ENCODE assay signal across 18 cellular contexts in genomic region chr22:30383061-30383460, GRCh38. TPM values are rescaled to one million over a fixed set of nuclear protein-coding genes. Genes with fewer than 3 reads are reported as not detected.
DNase-seq lines count a peak whose midpoint lies in the region; ATAC-seq and TF ChIP-seq lines count a peak whose summit lies in the region.
"Had no signal": no experiment of that assay in that cellular context is flagged by ENCODE, and none has a peak within 500 bp of the region (broad histone marks: within the 10 kb centered on the region; RNA-seq: fewer than 3 reads in every experiment).

No MANE protein-coding gene starts in this region.

- H2AFZ ChIP-seq in DND-41 (ENCODE audit: low read depth, low read length): no peak overlapping the region

- TF ChIP-seq CTCF in BE2C (IDR thresholded peaks at IDR 0.05; ENCODE audit: low read depth, low read length) (no peak), DND-41 (IDR thresholded peaks at IDR 0.05; ENCODE audit: borderline replicate concordance, extremely low read depth, low read length, poor library complexity, severe bottlenecking) (no peak), nephron progenitor cell (IDR thresholded peaks at IDR 0.05) (no peak)

- DNase-seq in BE2C (peak; percentile 3), DND-41 (no peak), nephron progenitor cell (no peak), activated gamma-delta T cell treated with Interleukin-2 at 50 U/mL for 16 hours (no peak), sciatic nerve (ENCODE audit: low spot score) (no peak)
- DNase-seq: 8988T; ACHN; Caco-2; Calu3; CD4-positive, alpha-beta T cell; CD8-positive, alpha-beta T cell; DMS79 treated with DMSO at 0.1 percent for 48 hours; EL; GDM1 had no signal

- peaks cover 5% of the 10 kb centered on the region for H3K9me3 Mint-ChIP-seq in nephron progenitor cell
- H3K9me3 Mint-ChIP-seq: CD4-positive, alpha-beta T cell; CD8-positive, alpha-beta T cell had no signal

- H3K36me3 Mint-ChIP-seq in nephron progenitor cell (ENCODE audit: low read depth): peaks cover 5% of the 10 kb centered on the region
- H3K36me3 Mint-ChIP-seq: CD8-positive, alpha-beta T cell had no signal

- no peaks in the 10 kb centered on the region for H3K9me3 ChIP-seq in BE2C
- H3K9me3 ChIP-seq in DND-41 (ENCODE audit: insufficient read depth, low read length, severe bottlenecking): no peaks in the 10 kb centered on the region
- H3K9me3 ChIP-seq: BLaER1 treated with 17β-estradiol and CSF1 and Interleukin-3, amounts not matched to agents 10 nM and 100 nM; Caco-2 had no signal

- peak overlapping the region; percentile 89 for H3K27ac ChIP-seq in DND-41 (ENCODE audit: low read length)
- H3K27ac ChIP-seq: BLaER1 treated with 17β-estradiol and CSF1 and Interleukin-3, amounts not matched to agents 10 nM and 100 nM; C4-2B had no signal

- peaks cover 14% of the 10 kb centered on the region for H3K4me1 Mint-ChIP-seq in nephron progenitor cell

- no peaks in the 10 kb centered on the region for H4K20me1 ChIP-seq in DND-41 (ENCODE audit: insufficient read depth, low read length)

- no peaks in the 10 kb centered on the region for H3K27me3 Mint-ChIP-seq in nephron progenitor cell (ENCODE audit: low read depth, poor library complexity)
- H3K27me3 Mint-ChIP-seq: CD4-positive, alpha-beta T cell had no signal

- H3K4me3 Mint-ChIP-seq in nephron progenitor cell: no peak overlapping the region
- H3K4me3 Mint-ChIP-seq: CD8-positive, alpha-beta T cell had no signal

- ATAC-seq in DND-41 (ENCODE audit: insufficient read depth, low read depth) (no peak), GM21786 (IDR thresholded peaks at IDR 0.05; ENCODE audit: unreplicated experiment) (no peak), sciatic nerve (no peak)
- ATAC-seq: CD8-positive, alpha-beta T cell; GM12878 had no signal

- H3K4me3 ChIP-seq in BE2C (ENCODE audit: low read depth, low read length) (no peak overlapping the region), DND-41 (ENCODE audit: low read depth in 1 of 2, low read length in 2 of 2) (0 out of 4 replicates have a peak overlapping the region, but pooled peaks of 1 of the 2 experiments have one; percentile 18)
- H3K4me3 ChIP-seq: BLaER1 treated with 17β-estradiol and CSF1 and Interleukin-3, amounts not matched to agents 10 nM and 100 nM; GM12878 had no signal

- peak overlapping the region; percentile 66 for H3K27ac Mint-ChIP-seq in nephron progenitor cell
- H3K27ac Mint-ChIP-seq: CD4-positive, alpha-beta T cell; CD8-positive, alpha-beta T cell had no signal

- intact Hi-C loops in sciatic nerve (cut with DNase I): no loop called here

- 0 out of 2 replicates have a peak overlapping the region, but pooled peaks have one; percentile 24 for H3K4me2 ChIP-seq in DND-41 (ENCODE audit: insufficient read depth, low read length)
- H3K4me2 ChIP-seq: BLaER1 treated with 17β-estradiol and CSF1 and Interleukin-3, amounts not matched to agents 10 nM and 100 nM had no signal

- H3K36me3 ChIP-seq in BE2C (no peaks in the 10 kb centered on the region), DND-41 (ENCODE audit: insufficient read depth, low read length) (peaks cover 37% of the 10 kb centered on the region)

- no peaks in the 10 kb centered on the region for H3K27me3 ChIP-seq in BE2C
- no peaks in the 10 kb centered on the region for H3K27me3 ChIP-seq in DND-41 (ENCODE audit: insufficient read depth, low read length, poor library complexity)
- H3K27me3 ChIP-seq: BLaER1 treated with 17β-estradiol and CSF1 and Interleukin-3, amounts not matched to agents 10 nM and 100 nM had no signal

- H3K4me1 ChIP-seq in BE2C (no peaks in the 10 kb centered on the region), DND-41 (ENCODE audit: insufficient read depth, low read length) (peaks cover 78% of the 10 kb centered on the region)

- peak overlapping the region; percentile 36 for H3K9ac ChIP-seq in DND-41 (ENCODE audit: low read depth, low read length)
- H3K9ac ChIP-seq: BLaER1 treated with 17β-estradiol and CSF1 and Interleukin-3, amounts not matched to agents 10 nM and 100 nM had no signal

- peaks cover 25% of the 10 kb centered on the region for H3K79me2 ChIP-seq in DND-41 (ENCODE audit: insufficient read depth, low read length)

RNA-seq across cellular contexts. Expression of gene RNF215, which starts 4.2 kb away (rescaled TPM):
- 16.6 TPM for polyA plus RNA-seq in BE2C (2012; ENCODE audit: insufficient read depth, insufficient read length, low read depth)
- total RNA-seq in sciatic nerve: 25.5 TPM

RNA-seq across cellular contexts. Expression of gene SEC14L2, which starts 13.8 kb away (rescaled TPM):
- 1.6 TPM for polyA plus RNA-seq in BE2C (2012; ENCODE audit: insufficient read depth, insufficient read length, low read depth)
- 20.8 TPM for total RNA-seq in sciatic nerve

RNA-seq across cellular contexts. Expression of gene CCDC157, which starts 26.3 kb away (rescaled TPM):
- polyA plus RNA-seq in BE2C (2012; ENCODE audit: insufficient read depth, insufficient read length, low read depth): 3.4 TPM
- 0.71 TPM for total RNA-seq in sciatic nerve

RNA-seq across cellular contexts. Expression of gene SF3A1, which starts 26.4 kb away (rescaled TPM):
- 394 TPM for polyA plus RNA-seq in BE2C (2012; ENCODE audit: insufficient read depth, insufficient read length, low read depth)
- 138 TPM for total RNA-seq in sciatic nerve

RNA-seq across cellular contexts. Expression of gene MTFP1, which starts 42.5 kb away (rescaled TPM):
- 112 TPM for polyA plus RNA-seq in BE2C (2012; ENCODE audit: insufficient read depth, insufficient read length, low read depth)
- total RNA-seq in sciatic nerve: 3.6 TPM
